10 cellular contexts compared by ENCODE assay signal in genomic region chr5:95619096-95619495, GRCh38. TPM values are rescaled to one million over a fixed set of nuclear protein-coding genes. Genes with fewer than 3 reads are reported as not detected.
DNase-seq lines count a peak whose midpoint lies in the region; ATAC-seq and TF ChIP-seq lines count a peak whose summit lies in the region.
"Had no signal": no experiment of that assay in that cellular context is flagged by ENCODE, and none has a peak within 500 bp of the region (broad histone marks: within the 10 kb centered on the region; RNA-seq: fewer than 3 reads in every experiment).

No MANE protein-coding gene starts in this region.

- peaks cover 22 to 43% of the 10 kb centered on the region in 2 donors for H3K4me1 ChIP-seq in naive thymus-derived CD4-positive, alpha-beta T cell (ENCODE audit: control insufficient read depth in 2 of 2, insufficient read depth in 2 of 2, low read length in 2 of 2)
- H3K4me1 ChIP-seq in PC-3 (ENCODE audit: insufficient read depth, low read length) = no peaks in the 10 kb centered on the region

- intact Hi-C loops in CD4-positive, alpha-beta T cell (cut with DNase I, micrococcal nuclease) = loop anchor here in 1 of 2 experiments (2.0 kb wide), 1 partner anchor 62 kb away; no protein-coding TSS in a partner anchor
- intact Hi-C loops in naive thymus-derived CD4-positive, alpha-beta T cell (cut with micrococcal nuclease) = no loop called here
- intact Hi-C loops in PC-3 (cut with micrococcal nuclease) = no loop called here

- H3F3A ChIP-seq in PC-3 (ENCODE audit: low read length, unreplicated experiment) = no peaks in the 10 kb centered on the region

- peaks cover 76% of the 10 kb centered on the region for H3K4me1 Mint-ChIP-seq in CD4-positive, alpha-beta T cell (ENCODE audit: low read depth)
- H3K4me1 Mint-ChIP-seq in central memory CD8-positive, alpha-beta T cell = peaks cover 23% of the 10 kb centered on the region
- peaks cover 34 to 75% (median 64%) of the 10 kb centered on the region in 7 donors for H3K4me1 Mint-ChIP-seq in naive thymus-derived CD4-positive, alpha-beta T cell

- H3K36me3 Mint-ChIP-seq in CD4-positive, alpha-beta T cell (ENCODE audit: low read depth) = peaks cover 7% of the 10 kb centered on the region
- peaks cover 3% of the 10 kb centered on the region for H3K36me3 Mint-ChIP-seq in central memory CD8-positive, alpha-beta T cell (ENCODE audit: insufficient read depth)
- peaks cover under 1 to 14% (median 6%) of the 10 kb centered on the region in 5 donors for H3K36me3 Mint-ChIP-seq in naive thymus-derived CD4-positive, alpha-beta T cell

- no peaks in the 10 kb centered on the region for H3K27me3 Mint-ChIP-seq in CD4-positive, alpha-beta T cell
- no peaks in the 10 kb centered on the region for H3K27me3 Mint-ChIP-seq in central memory CD8-positive, alpha-beta T cell
- H3K27me3 Mint-ChIP-seq in naive thymus-derived CD4-positive, alpha-beta T cell = peaks cover 0 to 15% (median 0%) of the 10 kb centered on the region in 5 donors

- ATAC-seq in CD4-positive, alpha-beta T cell (ENCODE audit: poor library complexity) = no peak
- ATAC-seq in central memory CD8-positive, alpha-beta T cell (replicated peaks; ENCODE audit: extremely low read depth, poor library complexity, severe bottlenecking) = no peak
- no peak for ATAC-seq in naive thymus-derived CD4-positive, alpha-beta T cell
- ATAC-seq in GM21737 (IDR thresholded peaks at IDR 0.05; ENCODE audit: unreplicated experiment) (no peak), PC-3 (no peak)

- no peaks in the 10 kb centered on the region for H4K20me1 ChIP-seq in PC-3 (ENCODE audit: low read length)

- H3K9me3 ChIP-seq in CD4-positive, alpha-beta T cell (ENCODE audit: control insufficient read depth, low read length) = no peaks in the 10 kb centered on the region
- no peaks in the 10 kb centered on the region for H3K9me3 ChIP-seq in naive thymus-derived CD4-positive, alpha-beta T cell (ENCODE audit: control insufficient read depth in 2 of 3, low read length in 3 of 3)
- no peaks in the 10 kb centered on the region for H3K9me3 ChIP-seq in PC-3 (ENCODE audit: low read length)

- peak overlapping the region; percentile 75 for H3K4me3 ChIP-seq in naive thymus-derived CD4-positive, alpha-beta T cell (ENCODE audit: low read length)
- no peak overlapping the region for H3K4me3 ChIP-seq in PC-3 (ENCODE audit: low read length)

- CTCF ChIA-PET in CD4-positive, alpha-beta T cell (lab: Charles Lee) = interaction anchor here (0.7 kb wide), 1 partner anchor 28 kb away, joined by 3 read pairs; the partner anchor contains the start of gene RFESD
- CTCF ChIA-PET in naive thymus-derived CD4-positive, alpha-beta T cell (lab: Charles Lee) = no interaction called here
- CTCF ChIA-PET in PC-3 (lab: Charles Lee) = no interaction called here

- no peaks in the 10 kb centered on the region for H3K9me2 ChIP-seq in PC-3 (replicated peaks; ENCODE audit: low read length)

- H3K9ac ChIP-seq in PC-3 (ENCODE audit: low read length) = no peak overlapping the region

- H3K27ac ChIP-seq in CD4-positive, alpha-beta T cell (ENCODE audit: low read depth, low read length) = no peak overlapping the region
- no peak overlapping the region for H3K27ac ChIP-seq in naive thymus-derived CD4-positive, alpha-beta T cell (ENCODE audit: low read depth, low read length)
- H3K27ac ChIP-seq in PC-3 (ENCODE audit: low read length) = no peak overlapping the region

- BruUV-seq in PC-3 (replicated peaks; lab: Mats Ljungman, UMichigan) = no TSS peak

- no peak for DNase-seq in CD4-positive, alpha-beta T cell
- DNase-seq in M059J (ENCODE audit: low read depth) = peak; percentile 68
- no peak for DNase-seq in central memory CD8-positive, alpha-beta T cell (ENCODE audit: low spot score in 2 of 2)
- no peak for DNase-seq in naive thymus-derived CD4-positive, alpha-beta T cell
- no peak for DNase-seq in NCI-H128 (lab: John Stamatoyannopoulos, UW; ENCODE audit: unreplicated experiment)
- DNase-seq in AG08396 (ENCODE audit: low spot score) = no peak
- DNase-seq in PC-3 = no peak
- DNase-seq: right cardiac atrium had no signal

- H3K27me3 ChIP-seq in CD4-positive, alpha-beta T cell (ENCODE audit: control insufficient read depth, insufficient read depth, low read length) = no peaks in the 10 kb centered on the region
- no peaks in the 10 kb centered on the region for H3K27me3 ChIP-seq in naive thymus-derived CD4-positive, alpha-beta T cell (ENCODE audit: control insufficient read depth in 2 of 2, insufficient read depth in 2 of 2, low read length in 2 of 2)
- H3K27me3 ChIP-seq in PC-3 (ENCODE audit: low read length) = 0 out of 2 replicates have a peak, but pooled peaks cover 9% of the 10 kb centered on the region

- no peaks in the 10 kb centered on the region for H3K79me2 ChIP-seq in PC-3 (ENCODE audit: low read length)

- H3K36me3 ChIP-seq in naive thymus-derived CD4-positive, alpha-beta T cell (ENCODE audit: control insufficient read depth in 2 of 3, insufficient read depth in 3 of 3, low read length in 3 of 3) = no peaks in the 10 kb centered on the region
- no peaks in the 10 kb centered on the region for H3K36me3 ChIP-seq in PC-3 (ENCODE audit: low read depth, low read length)

- no peak overlapping the region for H3K4me2 ChIP-seq in PC-3 (ENCODE audit: low read length)

- H2AFZ ChIP-seq in PC-3 (ENCODE audit: low read length) = no peak overlapping the region

- TF ChIP-seq CTCF in CD4-positive, alpha-beta T cell (IDR thresholded peaks at IDR 0.05) = no peak
- no peak for TF ChIP-seq CTCF in PC-3 (conservative IDR thresholded peaks at IDR 0.05; ENCODE audit: low read depth, low read length)

- POLR2A ChIA-PET in CD4-positive, alpha-beta T cell (lab: Charles Lee) = interaction anchor here (5.1 kb wide), 1 partner anchor 13 kb away, joined by 73 read pairs; no protein-coding TSS in a partner anchor
- POLR2A ChIA-PET in naive thymus-derived CD4-positive, alpha-beta T cell (lab: Charles Lee) = interaction anchor here (0.8 kb wide), 1 partner anchor 63 kb away, joined by 3 read pairs; no protein-coding TSS in a partner anchor
- POLR2A ChIA-PET in PC-3 (lab: Charles Lee; ENCODE audit: unreplicated experiment) = no interaction called here

- H3K4me3 Mint-ChIP-seq in CD4-positive, alpha-beta T cell = peak overlapping the region; percentile 95
- peak overlapping the region; percentile 82 for H3K4me3 Mint-ChIP-seq in central memory CD8-positive, alpha-beta T cell
- H3K4me3 Mint-ChIP-seq in naive thymus-derived CD4-positive, alpha-beta T cell = peak overlapping the region; percentile 88 to 96 (median 92)

- H3K9me3 Mint-ChIP-seq in CD4-positive, alpha-beta T cell = no peaks in the 10 kb centered on the region
- no peaks in the 10 kb centered on the region for H3K9me3 Mint-ChIP-seq in central memory CD8-positive, alpha-beta T cell
- peaks cover 0 to 3% (median under 1%) of the 10 kb centered on the region in 11 donors for H3K9me3 Mint-ChIP-seq in naive thymus-derived CD4-positive, alpha-beta T cell

- peak overlapping the region; percentile 69 for H3K27ac Mint-ChIP-seq in CD4-positive, alpha-beta T cell
- H3K27ac Mint-ChIP-seq in central memory CD8-positive, alpha-beta T cell (ENCODE audit: low read depth) = no peak overlapping the region
- H3K27ac Mint-ChIP-seq in naive thymus-derived CD4-positive, alpha-beta T cell = peak overlapping the region in 8 of 9 donors; percentile 60 to 87 (median 82)

RNA-seq across cellular contexts. Expression of gene GPR150, which starts 0.8 kb away (rescaled TPM):
- under 1 TPM; 0.60 to 0.75 TPM for total RNA-seq in CD4-positive, alpha-beta T cell
- 0.34 and 2.4 TPM in 2 replicates for total RNA-seq in M059J (2014; rRNA removed; shearing (Covaris generic))
- total RNA-seq in naive thymus-derived CD4-positive, alpha-beta T cell = 1 to 10 TPM in 3 of 5 experiments, under 1 TPM in 2; 0.48 to 1.5 (median 1.1) TPM
- polyA plus RNA-seq in naive thymus-derived CD4-positive, alpha-beta T cell = 1 to 10 TPM; 3.3 to 3.5 TPM
- total RNA-seq in PC-3 (2014; rRNA removed) = 0.35 TPM in 1 of 2 replicates, not detected in the other
- total RNA-seq: cerebellum had no signal

RNA-seq across cellular contexts. Expression of gene RFESD, which starts 27.5 kb away (rescaled TPM):
- total RNA-seq in CD4-positive, alpha-beta T cell = 1 to 10 TPM; 1.3 to 1.5 TPM
- total RNA-seq in M059J (2014; rRNA removed; shearing (Covaris generic)) = 1.6 and 1.7 TPM in 2 replicates
- total RNA-seq in naive thymus-derived CD4-positive, alpha-beta T cell = 1 to 10 TPM; 2.2 to 9.2 (median 6.5) TPM
- polyA plus RNA-seq in naive thymus-derived CD4-positive, alpha-beta T cell = 10 to 100 TPM; 10.7 to 21.2 TPM
- 0.36 and 2.4 TPM in 2 replicates for total RNA-seq in PC-3 (2014; rRNA removed)
